In genomic region chr9:132005896-132006295, GRCh38 we compare ENCODE assay signal across 16 cellular contexts.
DNase-seq lines count a peak whose midpoint lies in the region; ATAC-seq, FAIRE-seq and TF ChIP-seq lines count a peak whose summit lies in the region.
"Had no signal": no experiment of that assay in that cellular context is flagged by ENCODE, and none has a peak within 500 bp of the region (broad histone marks: within the 10 kb centered on the region; RNA-seq: fewer than 3 reads in every experiment).

No MANE protein-coding gene starts in this region.

- H3K4me1 ChIP-seq in pancreas, result no peaks in the 10 kb centered on the region
- no peaks in the 10 kb centered on the region for H3K4me1 ChIP-seq in effector memory CD4-positive, alpha-beta T cell (ENCODE audit: control insufficient read depth, insufficient read depth, low read length, poor library complexity, severe bottlenecking)
- H3K4me1 ChIP-seq: Peyer's patch, upper lobe of left lung had no signal

- no peaks in the 10 kb centered on the region for H3K36me3 Mint-ChIP-seq in natural killer cell treated with Interleukin-12 subunit alpha and Interleukin-12 subunit beta and Interleukin-15 and Interleukin-18, amount 100 ng/mL, for 72 hours
- H3K36me3 Mint-ChIP-seq in natural killer cell (no peaks in the 10 kb centered on the region), WTC11 (peaks cover 7% of the 10 kb centered on the region; the same call in 1 of the 2 replicates)

- peak overlapping the region; percentile 83 for H3K4me3 Mint-ChIP-seq in natural killer cell treated with Interleukin-12 subunit alpha and Interleukin-12 subunit beta and Interleukin-15 and Interleukin-18, amount 100 ng/mL, for 72 hours
- H3K4me3 Mint-ChIP-seq in natural killer cell (no peak overlapping the region), WTC11 (no peak overlapping the region)
- H3K4me3 Mint-ChIP-seq: activated T-helper 1 cell treated with anti-CD3 and anti-CD28 coated beads, Interleukin-12 subunit alpha, Interleukin-12 subunit beta, Interleukin-2, Interleukin-4 antibody, amounts not matched to agents 30 ng/mL and 10 ng/mL and 1 ng/mL, durations not matched to agents 14 hours and 24 hours and 36 hours; central memory CD8-positive, alpha-beta T cell had no signal

- H3K4me1 Mint-ChIP-seq in natural killer cell treated with Interleukin-12 subunit alpha and Interleukin-12 subunit beta and Interleukin-15 and Interleukin-18, amount 100 ng/mL, for 72 hours (ENCODE audit: low read depth in 2 of 2), result peaks cover 52 to 53% of the 10 kb centered on the region in 2 donors
- H3K4me1 Mint-ChIP-seq in natural killer cell (peaks cover 60 to 61% of the 10 kb centered on the region in 2 donors), WTC11 (peaks cover 81% of the 10 kb centered on the region)

- no peak overlapping the region for H3K27ac ChIP-seq in pancreas
- no peak overlapping the region for H3K27ac ChIP-seq in effector memory CD4-positive, alpha-beta T cell (ENCODE audit: insufficient read depth, low read length, poor library complexity, severe bottlenecking)
- H3K27ac ChIP-seq: Peyer's patch, upper lobe of left lung had no signal

- FAIRE-seq in pancreas (lab: Jason Lieb, UNC), result no peak
- FAIRE-seq: endometrium, islet of Langerhans had no signal

- H3K4me3 ChIP-seq in fibroblast of villous mesenchyme (ENCODE audit: low read depth, low read length) (no peak overlapping the region), pancreas (no peak overlapping the region)
- no peak overlapping the region for H3K4me3 ChIP-seq in effector memory CD4-positive, alpha-beta T cell (ENCODE audit: insufficient read depth, low read depth, low read length, poor library complexity, severe bottlenecking)
- H3K4me3 ChIP-seq: Peyer's patch, upper lobe of left lung had no signal

- no peaks in the 10 kb centered on the region for H3K27me3 ChIP-seq in pancreas
- no peaks in the 10 kb centered on the region for H3K27me3 ChIP-seq in effector memory CD4-positive, alpha-beta T cell (replicated peaks; ENCODE audit: control insufficient read depth, insufficient read depth, low read length, poor library complexity, severe bottlenecking)
- H3K27me3 ChIP-seq: Peyer's patch, upper lobe of left lung had no signal

- no peaks in the 10 kb centered on the region for H3K9me3 ChIP-seq in pancreas
- no peaks in the 10 kb centered on the region for H3K9me3 ChIP-seq in effector memory CD4-positive, alpha-beta T cell (ENCODE audit: control insufficient read depth, low read length)
- H3K9me3 ChIP-seq: Peyer's patch, upper lobe of left lung had no signal

- H3K36me3 ChIP-seq in pancreas, result no peaks in the 10 kb centered on the region
- peaks cover 7% of the 10 kb centered on the region for H3K36me3 ChIP-seq in effector memory CD4-positive, alpha-beta T cell (ENCODE audit: control insufficient read depth, insufficient read depth, low read length)
- H3K36me3 ChIP-seq: Peyer's patch, upper lobe of left lung had no signal

- ATAC-seq in natural killer cell treated with Interleukin-12 subunit alpha and Interleukin-12 subunit beta and Interleukin-15 and Interleukin-18, amount 100 ng/mL, for 72 hours, result no peak
- ATAC-seq in natural killer cell, result no peak
- no peak for ATAC-seq in WTC11
- ATAC-seq in pancreas, result no peak
- ATAC-seq in GM21515 (IDR thresholded peaks at IDR 0.05; ENCODE audit: unreplicated experiment), result no peak

- no peak for TF ChIP-seq CTCF in natural killer cell (IDR thresholded peaks at IDR 0.05)
- no peak for TF ChIP-seq CTCF in WTC11 (IDR thresholded peaks at IDR 0.05)
- TF ChIP-seq CTCF in fibroblast of villous mesenchyme (IDR thresholded peaks at IDR 0.05; ENCODE audit: insufficient read depth, low read depth, low read length), result no peak
- no peak for TF ChIP-seq CTCF in pancreas (IDR thresholded peaks at IDR 0.05)

- no peak for DNase-seq in natural killer cell treated with Interleukin-12 subunit alpha and Interleukin-12 subunit beta and Interleukin-15 and Interleukin-18, amount 100 ng/mL, for 72 hours (ENCODE audit: low spot score)
- no peak for DNase-seq in natural killer cell
- DNase-seq in WTC11 (ENCODE audit: low spot score), result no peak
- DNase-seq in fibroblast of villous mesenchyme (ENCODE audit: low read depth), result peak; percentile 37
- no peak for DNase-seq in pancreas
- DNase-seq in effector memory CD4-positive, alpha-beta T cell, result no peak
- DNase-seq in NCI-H2081 (lab: John Stamatoyannopoulos, UW), result no peak
- DNase-seq: GDM1, NCI-H524 treated with DMSO at 0.1 percent for 48 hours, Peyer's patch, upper lobe of left lung had no signal

- intact Hi-C loops in natural killer cell (cut with micrococcal nuclease) (no loop called here), pancreas (cut with DNase I) (no loop called here)

- 87 to 90% methylated on average over 6 of the region's 6 CpGs for WGBS in pancreas, 2 donors

- H3K9me3 Mint-ChIP-seq in natural killer cell treated with Interleukin-12 subunit alpha and Interleukin-12 subunit beta and Interleukin-15 and Interleukin-18, amount 100 ng/mL, for 72 hours, result peaks cover 4% of the 10 kb centered on the region
- H3K9me3 Mint-ChIP-seq in natural killer cell (no peaks in the 10 kb centered on the region), WTC11 (peaks cover 3% of the 10 kb centered on the region; the same call in 1 of the 2 replicates)
- H3K9me3 Mint-ChIP-seq: activated T-helper 1 cell treated with anti-CD3 and anti-CD28 coated beads, Interleukin-12 subunit alpha, Interleukin-12 subunit beta, Interleukin-2, Interleukin-4 antibody, amounts not matched to agents 30 ng/mL and 10 ng/mL and 1 ng/mL, durations not matched to agents 14 hours and 24 hours and 36 hours; central memory CD8-positive, alpha-beta T cell had no signal

- POLR2A ChIA-PET in WTC11 (lab: Charles Lee), result no interaction called here

- H3K27me3 Mint-ChIP-seq in natural killer cell treated with Interleukin-12 subunit alpha and Interleukin-12 subunit beta and Interleukin-15 and Interleukin-18, amount 100 ng/mL, for 72 hours, result no peaks in the 10 kb centered on the region
- H3K27me3 Mint-ChIP-seq in natural killer cell (ENCODE audit: low read depth in 2 of 2) (no peaks in the 10 kb centered on the region), WTC11 (ENCODE audit: low read depth) (no peaks in the 10 kb centered on the region; the same call in 1 of the 2 replicates)
- H3K27me3 Mint-ChIP-seq: central memory CD8-positive, alpha-beta T cell had no signal

- peak overlapping the region; percentile 59 to 71 for H3K27ac Mint-ChIP-seq in natural killer cell treated with Interleukin-12 subunit alpha and Interleukin-12 subunit beta and Interleukin-15 and Interleukin-18, amount 100 ng/mL, for 72 hours
- H3K27ac Mint-ChIP-seq in natural killer cell, result no peak overlapping the region
- peak overlapping the region; percentile 84 for H3K27ac Mint-ChIP-seq in WTC11

- CTCF ChIA-PET in WTC11 (lab: Charles Lee), result interaction anchor here (1.0 kb wide), 1 partner anchor 167 kb away, joined by 3 read pairs; no protein-coding TSS in a partner anchor

TF ChIP-seq in WTC11, 78 proteins besides CTCF, POLR2A, EP300 and RAD21:
- TF ChIP-seq ZNF317 (CRISPR knock-in tag; IDR thresholded peaks at IDR 0.05; ENCODE audit: borderline replicate concordance, low read depth) (no peak), KAT7 (CRISPR knock-in tag; IDR thresholded peaks at IDR 0.05; ENCODE audit: borderline replicate concordance) (no peak), ZSCAN18 (CRISPR knock-in tag; IDR thresholded peaks at IDR 0.05) (no peak), IRF2 (CRISPR knock-in tag; IDR thresholded peaks at IDR 0.05; ENCODE audit: borderline replicate concordance, low read depth) (no peak)

Comparison
In these comparisons a context has a peak if more than half of its experiments do, and no peak if none do; other contexts are left out.
1. H3K27ac Mint-ChIP-seq: peak in natural killer cell treated with Interleukin-12 subunit alpha and Interleukin-12 subunit beta and Interleukin-15 and Interleukin-18, amount 100 ng/mL, for 72 hours (2 of 2) and WTC11 (single experiment); none in natural killer cell (0 of 2).